Comparison of ENCODE assay signal across 1 cellular context in genomic region chr7:1580422-1581030, GRCh38.
TF ChIP-seq lines count a peak whose summit lies in the region.

No MANE protein-coding gene starts in this region.

TF ChIP-seq in HepG2, 621 proteins besides CTCF, POLR2A, EP300 and RAD21:
- peak; percentile 73 for TF ChIP-seq CREB1 (IDR thresholded peaks at IDR 0.05)
- TF ChIP-seq CREB1 (CRISPR knock-in tag; IDR thresholded peaks at IDR 0.05): no peak
- no peak for TF ChIP-seq KAT2B (IDR thresholded peaks at IDR 0.05; ENCODE audit: borderline replicate concordance, low read depth, low read length)
